ENCODE assay signal across 12 cellular contexts in the genomic region with DNA sequence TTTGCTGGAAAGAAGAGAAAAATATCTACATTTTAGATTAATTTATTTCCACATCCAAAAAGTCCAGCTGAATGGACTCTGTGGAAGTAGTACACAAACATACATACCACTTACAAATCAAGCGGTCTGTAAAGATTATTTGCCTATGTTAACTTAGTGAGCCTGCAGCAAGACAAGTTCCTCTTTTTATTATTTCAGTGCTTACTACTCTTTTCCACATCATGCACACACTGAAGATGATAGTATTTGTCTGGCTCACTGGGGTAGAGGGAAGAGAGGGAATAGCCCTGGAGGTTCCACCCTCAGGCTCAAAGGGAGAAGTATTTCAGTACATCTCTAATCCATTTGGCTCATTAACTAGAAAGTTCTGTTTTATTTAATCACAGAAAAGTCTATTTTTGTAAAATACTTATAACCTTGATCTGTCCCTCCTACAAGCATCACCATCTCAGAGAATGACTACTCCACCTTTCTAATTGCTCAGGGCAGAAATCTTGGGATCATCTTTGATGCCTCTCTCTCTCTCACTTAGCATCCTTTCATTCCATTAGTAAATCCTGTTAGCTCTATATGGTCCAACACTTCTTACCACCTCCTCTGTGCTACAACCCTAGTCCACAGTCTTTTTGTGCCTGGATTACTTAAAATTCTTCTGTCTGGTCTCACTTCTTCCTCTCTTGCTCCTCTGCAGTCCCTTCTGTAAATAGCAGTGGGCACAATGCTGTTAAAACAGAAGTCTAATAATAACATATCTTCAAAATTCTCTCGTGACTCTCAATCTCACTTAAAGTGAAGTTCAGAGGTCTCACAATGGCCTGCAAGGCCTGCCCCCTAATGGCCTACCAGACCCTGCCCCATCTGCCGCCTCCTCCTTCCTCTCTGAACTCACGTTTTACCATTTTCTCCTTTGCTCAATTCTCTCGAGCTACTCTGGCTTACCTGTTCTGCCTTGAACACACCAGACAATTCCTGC.
DNase-seq lines count a peak whose midpoint lies in the region; ATAC-seq, FAIRE-seq and TF ChIP-seq lines count a peak whose summit lies in the region.
"Had no signal": no experiment of that assay in that cellular context is flagged by ENCODE, and none has a peak within 500 bp of the region (broad histone marks: within the 10 kb centered on the region; RNA-seq: fewer than 3 reads in every experiment).

No MANE protein-coding gene starts in this region.

- 70% methylated on average over 5 of the region's 5 CpGs for WGBS in hepatocyte (ENCODE audit: low lambda C conversion rate, missing lambda C conversion rate)

- no peaks in the 10 kb centered on the region for H3K79me2 ChIP-seq in hepatocyte

- no peaks in the 10 kb centered on the region for H4K20me1 ChIP-seq in hepatocyte (ENCODE audit: insufficient read depth, poor library complexity, severe bottlenecking)

- H3K36me3 ChIP-seq in hepatocyte (replicated peaks; ENCODE audit: insufficient read depth, low read depth), result no peaks in the 10 kb centered on the region
- no peaks in the 10 kb centered on the region for H3K36me3 ChIP-seq in SJCRH30
- H3K36me3 ChIP-seq: tibial artery had no signal

- no peak for TF ChIP-seq POLR2A in H54 (IDR thresholded peaks at IDR 0.05; ENCODE audit: low read depth, low read length)

- H3K4me2 ChIP-seq in hepatocyte, result no peak overlapping the region

- H3K9me3 ChIP-seq in hepatocyte (ENCODE audit: low read depth), result no peaks in the 10 kb centered on the region
- H3K9me3 ChIP-seq in SJCRH30 (replicated peaks), result no peaks in the 10 kb centered on the region
- H3K9me3 ChIP-seq: tibial artery had no signal

- no peak overlapping the region for H3K4me3 ChIP-seq in hepatocyte
- no peak overlapping the region for H3K4me3 ChIP-seq in SJCRH30
- H3K4me3 ChIP-seq: tibial artery had no signal

- no peak overlapping the region for H2AFZ ChIP-seq in hepatocyte

- H3K27ac ChIP-seq in hepatocyte (peak overlapping the region; percentile 73), SJCRH30 (no peak overlapping the region)
- H3K27ac ChIP-seq: tibial artery had no signal

- H3K27me3 ChIP-seq in hepatocyte (no peaks in the 10 kb centered on the region), SJCRH30 (no peaks in the 10 kb centered on the region)
- H3K27me3 ChIP-seq: tibial artery had no signal

- H3K9me2 ChIP-seq in hepatocyte (replicated peaks; ENCODE audit: insufficient read depth), result no peaks in the 10 kb centered on the region

- ATAC-seq in GM18511 (IDR thresholded peaks at IDR 0.05; ENCODE audit: unreplicated experiment) (peak; percentile 79), GM21529 (IDR thresholded peaks at IDR 0.05; ENCODE audit: unreplicated experiment) (peak; percentile 84), HG03354 (IDR thresholded peaks at IDR 0.05; ENCODE audit: poor library complexity, severe bottlenecking, unreplicated experiment) (peak; percentile 76), left lobe of liver (no peak)

- no peak for FAIRE-seq in H54 (lab: Jason Lieb, UNC)
- FAIRE-seq: D721Med had no signal

- TF ChIP-seq CTCF in hepatocyte (IDR thresholded peaks at IDR 0.05; ENCODE audit: poor library complexity), result no peak

- no peak for DNase-seq in hepatocyte (ENCODE audit: low spot score)
- no peak for DNase-seq in left lobe of liver (ENCODE audit: low spot score)
- no peak for DNase-seq in H54 (ENCODE audit: insufficient read length, low spot score)
- DNase-seq in activated CD8-positive, alpha-beta memory T cell treated with anti-CD3 and anti-CD28 coated beads for 24 hours, result no peak
- DNase-seq in SJCRH30, result no peak
- DNase-seq: activated CD4-positive, alpha-beta T cell treated with anti-CD3 and anti-CD28 coated beads for 1 hour; NCI-H446; tibial artery had no signal

- H3K4me1 ChIP-seq in hepatocyte (ENCODE audit: insufficient read depth) (peaks cover 11% of the 10 kb centered on the region), SJCRH30 (no peaks in the 10 kb centered on the region)
- H3K4me1 ChIP-seq: tibial artery had no signal
